Comparison of ENCODE assay signal across 9 cellular contexts in the genomic region with DNA sequence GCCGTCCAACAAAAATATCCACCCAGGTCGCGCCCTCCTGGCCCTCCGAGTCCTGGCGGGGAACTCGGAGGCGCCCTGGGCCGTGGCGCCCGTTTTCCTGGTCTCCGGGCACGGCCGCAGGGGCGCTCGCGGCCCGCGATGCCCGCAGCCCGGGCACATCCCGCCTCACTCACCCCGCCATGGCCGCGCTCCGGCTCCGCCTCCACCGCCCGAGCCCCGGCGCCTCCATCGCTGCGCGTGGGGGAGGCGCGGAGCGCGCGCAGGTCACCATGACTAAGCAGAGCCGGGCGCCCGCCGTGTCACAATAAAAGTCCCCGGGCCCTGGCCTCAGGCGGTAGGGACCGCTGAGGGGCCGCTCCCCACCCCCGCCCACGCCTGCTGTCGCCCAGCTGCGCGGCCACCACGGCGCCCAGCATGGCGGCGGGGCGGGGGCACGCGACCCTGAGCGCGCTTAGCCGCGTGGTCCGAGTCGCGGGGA. TPM values are rescaled to one million over a fixed set of nuclear protein-coding genes. Genes with fewer than 3 reads are reported as not detected.
A peak's percentile ranks its signal among the peaks of the same experiment; 100 is the strongest.
DNase-seq lines count a peak whose midpoint lies in the region; ATAC-seq, FAIRE-seq and TF ChIP-seq lines count a peak whose summit lies in the region.
"Had no signal": no experiment of that assay in that cellular context is flagged by ENCODE, and none has a peak within 500 bp of the region (broad histone marks: within the 10 kb centered on the region; RNA-seq: fewer than 3 reads in every experiment).

No MANE protein-coding gene starts in this region.

- peak; percentile 81 for ATAC-seq in GM19351 (IDR thresholded peaks at IDR 0.05; ENCODE audit: unreplicated experiment)
- ATAC-seq in HG03520 (IDR thresholded peaks at IDR 0.05; ENCODE audit: unreplicated experiment), result peak; percentile 82
- peak; percentile 91 for ATAC-seq in HepG2

- POLR2A ChIA-PET in HepG2 (lab: Yijun Ruan, JAX), result interaction anchor here (0.7 to 1.0 kb wide), 2 partner anchors 9 to 144 kb away, joined by 4 to 5 read pairs; no protein-coding TSS in a partner anchor

- H2AFZ ChIP-seq in HepG2 (ENCODE audit: low read length), result no peak overlapping the region

- FAIRE-seq in HepG2 (lab: Jason Lieb, UNC), result no peak
- FAIRE-seq: colon had no signal

- peak; percentile 67 to 78 for TF ChIP-seq EP300 in HepG2 (IDR thresholded peaks at IDR 0.05; ENCODE audit: low read depth in 2 of 2, low read length in 2 of 2)
- peak; percentile 79 for TF ChIP-seq EP300 in HepG2 (CRISPR knock-in tag; IDR thresholded peaks at IDR 0.05; ENCODE audit: borderline replicate concordance)

- TF ChIP-seq RAD21 in HepG2 (CRISPR knock-in tag; IDR thresholded peaks at IDR 0.05), result peak; percentile 18; the same call in 1 of the 2 replicates

- peak overlapping the region; percentile 97 for H3K4me2 ChIP-seq in HepG2 (ENCODE audit: low read depth, low read length)

- peaks cover 13 to 18% of the 10 kb centered on the region in 2 experiments for H3K36me3 ChIP-seq in HepG2 (replicated peaks in 1 of 2; ENCODE audit: control insufficient read depth in 1 of 2, insufficient read depth in 2 of 2, low read length in 2 of 2)

- WGBS in HepG2 (ENCODE audit: low lambda C conversion rate), result 0% methylated on average over 8 of the region's 65 CpGs

- BruUV-seq in HepG2 (replicated peaks; lab: Mats Ljungman, UMichigan), result no TSS peak

- in situ Hi-C loops in HepG2 (cut with HindIII; ENCODE audit: extremely low pct_ligation_motif_present, low pct_unique_long_range_greater_than_20kb), result no loop called here

- TF ChIP-seq POLR2A in HepG2 (IDR thresholded peaks at IDR 0.05; ENCODE audit: insufficient read depth in 1 of 2, low read depth in 2 of 2, low read length in 2 of 2), result peak; percentile 64 to 79

- H3K4me1 ChIP-seq in HepG2 (ENCODE audit: insufficient read depth, low read length), result peaks cover 51% of the 10 kb centered on the region

- peak overlapping the region; percentile 100 for H3K27ac ChIP-seq in C4-2B
- H3K27ac ChIP-seq in HepG2 (ENCODE audit: extremely low read length, insufficient read depth, low read length), result peak overlapping the region; percentile 97

- H3K4me3 ChIP-seq in HepG2 (replicated peaks in 1 of 3; ENCODE audit: insufficient read depth in 1 of 3, low read depth in 2 of 3, low read length in 3 of 3), result peak overlapping the region; percentile 88 to 97 (median 94)

- intact Hi-C loops in HepG2 (cut with micrococcal nuclease; ENCODE audit: unreplicated experiment), result loop anchor here (2.0 kb wide), 1 partner anchor 16 kb away; no protein-coding TSS in a partner anchor

- CTCF ChIA-PET in HepG2 (lab: Yijun Ruan, JAX; ENCODE audit: low intra/inter-chr PET ratio, low total read pairs), result no interaction called here

- no peaks in the 10 kb centered on the region for H3K9me3 ChIP-seq in HepG2 (ENCODE audit: low read length)

- peak overlapping the region; percentile 99 for H3K9ac ChIP-seq in HepG2 (ENCODE audit: insufficient read depth, low read depth, low read length)

- no peaks in the 10 kb centered on the region for H3K27me3 ChIP-seq in HepG2 (ENCODE audit: control insufficient read depth in 1 of 2, insufficient read depth in 2 of 2, low read length in 2 of 2)

- H3K79me2 ChIP-seq in HepG2 (ENCODE audit: insufficient read depth, low read length), result peaks cover 37% of the 10 kb centered on the region

- DNase-seq in NCI-H526 treated with DMSO at 0.1 percent for 48 hours (lab: John Stamatoyannopoulos, UW), result peak; percentile 68
- peak; percentile 84 for DNase-seq in activated CD4-positive, alpha-beta T cell treated with anti-CD3 and anti-CD28 coated beads, Interleukin-2, amount 50 U/mL, for 1 hour
- peak; percentile 66 for DNase-seq in dedifferentiated amniotic fluid mesenchymal stem cell (ENCODE audit: extremely low spot score)
- DNase-seq in HepG2 (ENCODE audit: low spot score), result peak; percentile 83
- peak; percentile 83 for DNase-seq in stimulated activated CD4-positive, alpha-beta T cell treated with anti-CD3 and anti-CD28 coated beads, Interleukin-2, amount 100 ng/mL, for 4 hours (ENCODE audit: low read depth)

- TF ChIP-seq CTCF in C4-2B (conservative IDR thresholded peaks at IDR 0.05) (no peak), HepG2 (CRISPR knock-in tag; IDR thresholded peaks at IDR 0.05) (peak; percentile 8; the same call in 1 of the 2 replicates)

- H4K20me1 ChIP-seq in HepG2 (ENCODE audit: insufficient read depth, low read length), result no peaks in the 10 kb centered on the region

RNA-seq across cellular contexts. Expression of a gene that starts 0.6 kb away (rescaled TPM):
- total RNA-seq in HepG2 (2016; rRNA removed; fragmentation: Illumina TruSeq; extraction: Trizol), result 72.9 and 75.5 TPM in 2 replicates
- 37.8 and 38.2 TPM in 2 replicates for total RNA-seq in HepG2 (2016; cell fraction: cytosol; rRNA removed; fragmentation: Illumina TruSeq; extraction: Trizol; ENCODE audit: low read depth)
- 60.9 and 73.7 TPM in 2 replicates for total RNA-seq in HepG2 (2016; cell fraction: insoluble cytoplasmic fraction; rRNA removed; fragmentation: Illumina TruSeq; extraction: Trizol)
- total RNA-seq in HepG2 (2016; cell fraction: membrane; rRNA removed; fragmentation: Illumina TruSeq; extraction: Trizol), result 75.5 and 78.9 TPM in 2 replicates
- 35.4 and 45.7 TPM in 2 replicates for total RNA-seq in HepG2 (2016; cell fraction: nucleus; rRNA removed; fragmentation: Illumina TruSeq; extraction: Trizol)
- 56.7 and 72.4 TPM in 2 replicates for polyA plus RNA-seq in HepG2 (2011; rRNA removed)
- 40.4 and 55.8 TPM in 2 replicates for polyA plus RNA-seq in HepG2 (2011; cell fraction: cytosol; rRNA removed)
- 51.5 and 70.2 TPM in 2 replicates for polyA plus RNA-seq in HepG2 (2011; cell fraction: nucleus; rRNA removed)
- polyA plus RNA-seq in HepG2 (2012), result 46.5 and 50.3 TPM in 2 replicates
- 24.3 and 29.7 TPM in 2 replicates for polyA plus RNA-seq in HepG2 (2016; cell fraction: cytosol; fragmentation: Illumina TruSeq; extraction: Trizol; ENCODE audit: low read depth)
- polyA plus RNA-seq in HepG2 (2016; cell fraction: insoluble cytoplasmic fraction; fragmentation: Illumina TruSeq; extraction: Trizol; ENCODE audit: low read depth), result 71.7 and 84.0 TPM in 2 replicates
- polyA plus RNA-seq in HepG2 (2016; cell fraction: membrane; fragmentation: Illumina TruSeq; extraction: Trizol; ENCODE audit: low read depth), result 56.3 and 60.2 TPM in 2 replicates
- 62.2 and 71.4 TPM in 2 replicates for polyA plus RNA-seq in HepG2 (2016; cell fraction: nucleus; fragmentation: Illumina TruSeq; extraction: Trizol; ENCODE audit: insufficient read depth, low read depth)
- polyA minus RNA-seq in HepG2 (2011; rRNA and poly(A)+ RNA removed; ENCODE audit: low replicate concordance), result 113 and 248 TPM in 2 replicates
- polyA minus RNA-seq in HepG2 (2011; cell fraction: cytosol; rRNA and poly(A)+ RNA removed), result 40.0 and 43.1 TPM in 2 replicates
- polyA minus RNA-seq in HepG2 (2011; cell fraction: nucleus; rRNA and poly(A)+ RNA removed), result 24.3 and 29.7 TPM in 2 replicates

RNA-seq across cellular contexts. Expression of a gene that starts 14.7 kb away (rescaled TPM):
- total RNA-seq in HepG2 (2016; rRNA removed; fragmentation: Illumina TruSeq; extraction: Trizol), result not detected in 2 replicates
- total RNA-seq in HepG2 (2016; cell fraction: cytosol; rRNA removed; fragmentation: Illumina TruSeq; extraction: Trizol; ENCODE audit: low read depth), result not detected in 2 replicates
- total RNA-seq in HepG2 (2016; cell fraction: insoluble cytoplasmic fraction; rRNA removed; fragmentation: Illumina TruSeq; extraction: Trizol), result 0.09 TPM in 1 of 2 replicates, not detected in the other
- not detected in 2 replicates for total RNA-seq in HepG2 (2016; cell fraction: membrane; rRNA removed; fragmentation: Illumina TruSeq; extraction: Trizol)
- not detected in 2 replicates for total RNA-seq in HepG2 (2016; cell fraction: nucleus; rRNA removed; fragmentation: Illumina TruSeq; extraction: Trizol)
- polyA plus RNA-seq in HepG2 (2011; rRNA removed), result 0.04 TPM in 1 of 2 replicates, not detected in the other
- 0.04 TPM in 1 of 2 replicates, not detected in the other for polyA plus RNA-seq in HepG2 (2011; cell fraction: cytosol; rRNA removed)
- not detected in 2 replicates for polyA plus RNA-seq in HepG2 (2011; cell fraction: nucleus; rRNA removed)
- not detected in 2 replicates for polyA plus RNA-seq in HepG2 (2012)
- polyA plus RNA-seq in HepG2 (2016; cell fraction: cytosol; fragmentation: Illumina TruSeq; extraction: Trizol; ENCODE audit: low read depth), result not detected in 2 replicates
- not detected in 2 replicates for polyA plus RNA-seq in HepG2 (2016; cell fraction: insoluble cytoplasmic fraction; fragmentation: Illumina TruSeq; extraction: Trizol; ENCODE audit: low read depth)
- not detected in 2 replicates for polyA plus RNA-seq in HepG2 (2016; cell fraction: membrane; fragmentation: Illumina TruSeq; extraction: Trizol; ENCODE audit: low read depth)
- polyA plus RNA-seq in HepG2 (2016; cell fraction: nucleus; fragmentation: Illumina TruSeq; extraction: Trizol; ENCODE audit: insufficient read depth, low read depth), result not detected in 2 replicates
- 0.72 TPM in 1 of 2 replicates, not detected in the other for polyA minus RNA-seq in HepG2 (2011; rRNA and poly(A)+ RNA removed; ENCODE audit: low replicate concordance)
- polyA minus RNA-seq in HepG2 (2011; cell fraction: cytosol; rRNA and poly(A)+ RNA removed), result not detected in 2 replicates
- polyA minus RNA-seq in HepG2 (2011; cell fraction: nucleus; rRNA and poly(A)+ RNA removed), result not detected in 2 replicates

RNA-seq across cellular contexts. Expression of a gene that starts 41.1 kb away (rescaled TPM):
- 9.3 and 19.0 TPM in 2 replicates for total RNA-seq in HepG2 (2016; rRNA removed; fragmentation: Illumina TruSeq; extraction: Trizol)
- 20.9 and 26.1 TPM in 2 replicates for total RNA-seq in HepG2 (2016; cell fraction: cytosol; rRNA removed; fragmentation: Illumina TruSeq; extraction: Trizol; ENCODE audit: low read depth)
- total RNA-seq in HepG2 (2016; cell fraction: insoluble cytoplasmic fraction; rRNA removed; fragmentation: Illumina TruSeq; extraction: Trizol), result 8.3 and 18.7 TPM in 2 replicates
- total RNA-seq in HepG2 (2016; cell fraction: membrane; rRNA removed; fragmentation: Illumina TruSeq; extraction: Trizol), result 35.4 and 38.3 TPM in 2 replicates
- total RNA-seq in HepG2 (2016; cell fraction: nucleus; rRNA removed; fragmentation: Illumina TruSeq; extraction: Trizol), result 17.2 TPM in 2 replicates
- polyA plus RNA-seq in HepG2 (2011; rRNA removed), result 17.8 and 22.9 TPM in 2 replicates
- polyA plus RNA-seq in HepG2 (2011; cell fraction: cytosol; rRNA removed), result 16.1 and 23.3 TPM in 2 replicates
- 60.1 and 73.0 TPM in 2 replicates for polyA plus RNA-seq in HepG2 (2011; cell fraction: nucleus; rRNA removed)
- 16.8 and 18.5 TPM in 2 replicates for polyA plus RNA-seq in HepG2 (2012)
- 22.2 and 28.5 TPM in 2 replicates for polyA plus RNA-seq in HepG2 (2016; cell fraction: cytosol; fragmentation: Illumina TruSeq; extraction: Trizol; ENCODE audit: low read depth)
- polyA plus RNA-seq in HepG2 (2016; cell fraction: insoluble cytoplasmic fraction; fragmentation: Illumina TruSeq; extraction: Trizol; ENCODE audit: low read depth), result 11.1 and 14.6 TPM in 2 replicates
- polyA plus RNA-seq in HepG2 (2016; cell fraction: membrane; fragmentation: Illumina TruSeq; extraction: Trizol; ENCODE audit: low read depth), result 29.9 and 35.4 TPM in 2 replicates
- polyA plus RNA-seq in HepG2 (2016; cell fraction: nucleus; fragmentation: Illumina TruSeq; extraction: Trizol; ENCODE audit: insufficient read depth, low read depth), result 35.0 and 45.7 TPM in 2 replicates
- polyA minus RNA-seq in HepG2 (2011; rRNA and poly(A)+ RNA removed; ENCODE audit: low replicate concordance), result 33.4 and 51.6 TPM in 2 replicates
- polyA minus RNA-seq in HepG2 (2011; cell fraction: cytosol; rRNA and poly(A)+ RNA removed), result 18.5 and 22.9 TPM in 2 replicates
- polyA minus RNA-seq in HepG2 (2011; cell fraction: nucleus; rRNA and poly(A)+ RNA removed), result 13.3 and 16.9 TPM in 2 replicates

Comparison
In these comparisons a context has a peak if more than half of its experiments do, and no peak if none do; other contexts are left out.
1. Peak in every context shown above with its lines: DNase-seq, ATAC-seq, H3K4me3 ChIP-seq and H3K27ac ChIP-seq.